In genomic region chr7:108455524-108455832, GRCh38 we compare ENCODE assay signal across 8 cellular contexts. TPM values are rescaled to one million over a fixed set of nuclear protein-coding genes. Genes with fewer than 3 reads are reported as not detected.
DNase-seq lines count a peak whose midpoint lies in the region; ATAC-seq and TF ChIP-seq lines count a peak whose summit lies in the region.

No MANE protein-coding gene starts in this region.

- H3K27me3 Mint-ChIP-seq in activated CD8-positive, alpha-beta T cell treated with anti-CD3 and anti-CD28 coated beads, Interleukin-2, amount 10 ng/mL, durations not matched to agents 7 days and 5 days (ENCODE audit: low read depth), result peaks cover 57% of the 10 kb centered on the region

- H3K27ac ChIP-seq in right cardiac atrium (ENCODE audit: low read length), result no peak overlapping the region
- H3K27ac ChIP-seq in spleen, result peak overlapping the region in 7 of 8 donors; percentile 7 to 78 (median 44)

- H3K36me3 ChIP-seq in BE2C (no peaks in the 10 kb centered on the region), spleen (no peaks in the 10 kb centered on the region)

- peak overlapping the region; percentile 85 for H3K4me3 ChIP-seq in BE2C (ENCODE audit: low read depth, low read length)
- H3K4me3 ChIP-seq in right cardiac atrium (ENCODE audit: low read length), result peak overlapping the region; percentile 58
- H3K4me3 ChIP-seq in spleen, result peak overlapping the region; percentile 45 to 80 (median 61)

- H3K9me3 Mint-ChIP-seq in activated CD8-positive, alpha-beta T cell treated with anti-CD3 and anti-CD28 coated beads, Interleukin-2, amount 10 ng/mL, durations not matched to agents 7 days and 5 days (ENCODE audit: insufficient read depth), result no peaks in the 10 kb centered on the region

- H3K27me3 ChIP-seq in BE2C (no peaks in the 10 kb centered on the region), right cardiac atrium (ENCODE audit: control insufficient read depth, insufficient read depth) (peaks cover 6% of the 10 kb centered on the region), spleen (replicated peaks in 1 of 7) (peaks cover 0 to 81% (median 44%) of the 10 kb centered on the region in 7 donors)

- H3K36me3 Mint-ChIP-seq in activated CD8-positive, alpha-beta T cell treated with anti-CD3 and anti-CD28 coated beads, Interleukin-2, amount 10 ng/mL, durations not matched to agents 7 days and 5 days (ENCODE audit: low read depth), result no peaks in the 10 kb centered on the region

- no peak for DNase-seq in BE2C
- no peak for DNase-seq in activated CD8-positive, alpha-beta T cell treated with anti-CD3 and anti-CD28 coated beads, Interleukin-2, amount 10 ng/mL, durations not matched to agents 7 days and 5 days
- DNase-seq in right cardiac atrium, result peak in 2 of 3 donors; percentile 37 to 46
- DNase-seq in spleen, result peak; percentile 73
- no peak for DNase-seq in mesenteric fat pad (ENCODE audit: low spot score)
- no peak for DNase-seq in NCI-H2196 (lab: John Stamatoyannopoulos, UW; ENCODE audit: unreplicated experiment)

- H3K4me1 ChIP-seq in BE2C (peaks cover 8% of the 10 kb centered on the region; the same call in 1 of the 2 replicates), right cardiac atrium (ENCODE audit: control insufficient read depth, insufficient read depth, low read length) (no peaks in the 10 kb centered on the region), spleen (peaks cover 7 to 35% (median 25%) of the 10 kb centered on the region in 6 donors)

- TF ChIP-seq POLR2A in spleen (IDR thresholded peaks at IDR 0.05), result no peak

- intact Hi-C loops in right cardiac atrium (cut with DNase I), result loop anchor here in 3 of 4 donors (5.0 to 10.0 kb wide), 2 partner anchors 271 to 273 kb away; no protein-coding TSS in a partner anchor
- intact Hi-C loops in spleen (cut with DNase I; ENCODE audit: low total_unique reads), result no loop called here

- CTCF ChIA-PET in activated CD8-positive, alpha-beta T cell treated with anti-CD3 and anti-CD28 coated beads, Interleukin-2, amount 10 ng/mL, durations not matched to agents 7 days and 5 days (lab: Charles Lee), result interaction anchor here (1.9 kb wide), 1 partner anchor 41 kb away, joined by 12 read pairs; no protein-coding TSS in a partner anchor

- peak overlapping the region; percentile 68 for H3K4me3 Mint-ChIP-seq in activated CD8-positive, alpha-beta T cell treated with anti-CD3 and anti-CD28 coated beads, Interleukin-2, amount 10 ng/mL, durations not matched to agents 7 days and 5 days

- TF ChIP-seq CTCF in BE2C (IDR thresholded peaks at IDR 0.05; ENCODE audit: low read depth, low read length), result no peak
- TF ChIP-seq CTCF in spleen (IDR thresholded peaks at IDR 0.05 in 8 of 11, conservative IDR thresholded peaks at IDR 0.05 in 3 of 11), result no peak

- peaks cover 15% of the 10 kb centered on the region for H3K4me1 Mint-ChIP-seq in activated CD8-positive, alpha-beta T cell treated with anti-CD3 and anti-CD28 coated beads, Interleukin-2, amount 10 ng/mL, durations not matched to agents 7 days and 5 days (ENCODE audit: low read depth)

- H3K9me3 ChIP-seq in BE2C (no peaks in the 10 kb centered on the region), right cardiac atrium (ENCODE audit: control insufficient read depth, low read length) (no peaks in the 10 kb centered on the region), spleen (no peaks in the 10 kb centered on the region)

- peak; percentile 22 for ATAC-seq in GM21723 (IDR thresholded peaks at IDR 0.05; ENCODE audit: unreplicated experiment)
- ATAC-seq in activated CD8-positive, alpha-beta T cell treated with anti-CD3 and anti-CD28 coated beads, Interleukin-2, amount 10 ng/mL, durations not matched to agents 7 days and 5 days, result peak; percentile 32
- ATAC-seq in right cardiac atrium, result no peak
- no peak for ATAC-seq in HG03039 (IDR thresholded peaks at IDR 0.05; ENCODE audit: unreplicated experiment)

- no peak overlapping the region for H3K27ac Mint-ChIP-seq in activated CD8-positive, alpha-beta T cell treated with anti-CD3 and anti-CD28 coated beads, Interleukin-2, amount 10 ng/mL, durations not matched to agents 7 days and 5 days

- POLR2A ChIA-PET in activated CD8-positive, alpha-beta T cell treated with anti-CD3 and anti-CD28 coated beads, Interleukin-2, amount 10 ng/mL, durations not matched to agents 7 days and 5 days (lab: Charles Lee), result no interaction called here

- under 1% methylated on average over 38 of the region's 38 CpGs for WGBS in right cardiac atrium
- 0 to 10% (median 2%) methylated on average over 2 to 38 of the region's 38 CpGs for WGBS in spleen, 5 donors

RNA-seq across cellular contexts. Expression of gene NRCAM, which starts 0.8 kb away (rescaled TPM):
- 134 TPM for polyA plus RNA-seq in BE2C (2012; ENCODE audit: insufficient read depth, insufficient read length, low read depth)
- under 1 TPM; 0.05 to 0.47 TPM for total RNA-seq in activated CD8-positive, alpha-beta T cell treated with anti-CD3 and anti-CD28 coated beads, Interleukin-2, amount 10 ng/mL, durations not matched to agents 7 days and 5 days
- total RNA-seq in right cardiac atrium, result 1 to 10 TPM in 2 of 4 donors, under 1 TPM in 2; 0.59 to 1.1 (median 0.89) TPM
- polyA plus RNA-seq in right cardiac atrium, result 1.3 TPM
- 10 to 100 TPM in 6 of 7 donors, 1 to 10 TPM in 1; 4.1 to 88.5 (median 30.2) TPM for total RNA-seq in spleen
- 1 to 10 TPM; 5.4 to 8.7 (median 8.6) TPM for polyA plus RNA-seq in spleen
- 9.1 TPM for total RNA-seq in mesenteric fat pad

Comparison
In these comparisons a context has a peak if more than half of its experiments do, and no peak if none do; other contexts are left out.
1. DNase-seq: peak in right cardiac atrium (2 of 3) and spleen (single experiment); none in BE2C (single experiment), activated CD8-positive, alpha-beta T cell treated with anti-CD3 and anti-CD28 coated beads, Interleukin-2, amount 10 ng/mL, durations not matched to agents 7 days and 5 days (single experiment), mesenteric fat pad (single experiment) and NCI-H2196 (single experiment).
2. ATAC-seq: peak in GM21723 (single experiment) and activated CD8-positive, alpha-beta T cell treated with anti-CD3 and anti-CD28 coated beads, Interleukin-2, amount 10 ng/mL, durations not matched to agents 7 days and 5 days (single experiment); none in right cardiac atrium (0 of 2) and HG03039 (single experiment).
3. Peak in every context shown above with its lines, with median percentiles within 50 percentile points of each other: H3K4me3 ChIP-seq.